37 cellular contexts compared by ENCODE assay signal in the genomic region with DNA sequence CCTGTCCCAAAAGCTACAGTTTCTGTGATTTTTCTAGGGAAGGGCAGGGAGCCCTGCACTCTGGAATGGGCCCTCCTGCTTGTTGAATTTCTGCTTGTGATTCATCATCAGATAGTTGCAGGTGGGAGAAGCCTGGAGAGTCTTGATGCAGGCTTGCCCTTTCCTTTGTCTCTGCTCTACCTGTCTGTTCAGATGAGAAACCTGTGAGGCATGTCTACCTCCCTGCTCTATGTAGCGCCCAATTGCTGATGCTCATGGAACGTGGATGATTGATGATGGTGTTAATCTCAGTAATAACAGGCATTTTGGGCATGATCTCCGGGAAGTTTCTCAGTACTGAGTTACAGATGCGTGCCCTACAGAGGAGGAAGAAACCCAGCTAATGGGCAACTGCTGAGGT. TPM values are rescaled to one million over a fixed set of nuclear protein-coding genes. Genes with fewer than 3 reads are reported as not detected.
"Had no signal": no experiment of that assay in that cellular context is flagged by ENCODE, and none has a peak within 500 bp of the region (broad histone marks: within the 10 kb centered on the region; RNA-seq: fewer than 3 reads in every experiment).

No MANE protein-coding gene starts in this region.

- DNase-seq: activated CD4-positive, alpha-beta memory T cell treated with anti-CD3 and anti-CD28 coated beads for 36 hours; activated CD4-positive, alpha-beta T cell treated with anti-CD3 and anti-CD28 coated beads for 36 hours; activated CD4-positive, alpha-beta T cell treated with anti-CD3 and anti-CD28 coated beads, Interleukin-2, amount 10 ng/mL, durations not matched to agents 7 days and 5 days; activated CD8-positive, alpha-beta memory T cell treated with anti-CD3 and anti-CD28 coated beads, Interleukin-2, amount 50 U/mL, for 4 hours; activated effector memory CD4-positive, alpha-beta T cell treated with Interleukin-2 at 50 U/mL for 16 hours; activated naive CD4-positive, alpha-beta T cell; activated naive CD4-positive, alpha-beta T cell treated with anti-CD3 and anti-CD28 coated beads, Interleukin-2, amount 50 U/mL, for 16 hours; activated naive CD8-positive, alpha-beta T cell treated with anti-CD3 and anti-CD28 coated beads for 36 hours; activated T-cell treated with anti-CD3 and anti-CD28 coated beads for 4 hours; activated T-cell treated with anti-CD3 and anti-CD28 coated beads, Interleukin-2, amount 50 U/mL, for 4 hours; amniotic stem cell; aorta; brain microvascular endothelial cell; central memory CD4-positive, alpha-beta T cell; NCI-H1092 treated with DMSO at 0.1 percent for 48 hours; NCI-H1436; NCI-H1694; NCI-H1930; NCI-H2081 treated with DMSO at 0.1 percent for 48 hours; NCI-H2171 treated with DMSO at 0.1 percent for 48 hours; NCI-H2227 treated with DMSO at 0.1 percent for 48 hours; NCI-H446; NCI-H510A treated with DMSO at 0.1 percent for 48 hours; NCI-H526 treated with DMSO at 0.1 percent for 48 hours; PC-9; SHP77; SJCRH30; T1000; WERI-Rb-1 had no signal

- FAIRE-seq: K562, RCC 7860 had no signal

- H3K27me3 Mint-ChIP-seq: activated CD4-positive, alpha-beta T cell treated with anti-CD3 and anti-CD28 coated beads, Interleukin-2, amount 10 ng/mL, durations not matched to agents 7 days and 5 days; activated naive CD8-positive, alpha-beta T cell treated with anti-CD3 and anti-CD28 coated beads for 36 hours had no signal

- H2AFZ ChIP-seq: PC-9 had no signal

- H3K27ac ChIP-seq: brain microvascular endothelial cell, PC-9, SJCRH30, SK-N-MC, WERI-Rb-1 had no signal

- H3K9me3 ChIP-seq: SJCRH30 had no signal

- H3K9me3 Mint-ChIP-seq: activated CD4-positive, alpha-beta T cell treated with anti-CD3 and anti-CD28 coated beads, Interleukin-2, amount 10 ng/mL, durations not matched to agents 7 days and 5 days; activated T-cell treated with anti-CD3 and anti-CD28 coated beads, Interleukin-2, amount 50 U/mL, for 4 hours had no signal

- H3K4me1 ChIP-seq: SJCRH30 had no signal

- H3K27me3 ChIP-seq: brain microvascular endothelial cell, SJCRH30 had no signal

- H3K36me3 ChIP-seq: brain microvascular endothelial cell, SJCRH30, WERI-Rb-1 had no signal

- ATAC-seq: activated CD4-positive, alpha-beta T cell treated with anti-CD3 and anti-CD28 coated beads for 36 hours; activated T-cell treated with anti-CD3 and anti-CD28 coated beads, Interleukin-2, amount 50 U/mL, for 4 hours; K562 had no signal

- H3K36me3 Mint-ChIP-seq: activated CD4-positive, alpha-beta memory T cell treated with anti-CD3 and anti-CD28 coated beads for 36 hours; activated naive CD8-positive, alpha-beta T cell treated with anti-CD3 and anti-CD28 coated beads for 36 hours had no signal

- H3K27ac Mint-ChIP-seq: activated CD4-positive, alpha-beta memory T cell treated with anti-CD3 and anti-CD28 coated beads for 36 hours; activated CD4-positive, alpha-beta T cell treated with anti-CD3 and anti-CD28 coated beads for 36 hours; activated CD4-positive, alpha-beta T cell treated with anti-CD3 and anti-CD28 coated beads, Interleukin-2, amount 10 ng/mL, durations not matched to agents 7 days and 5 days; activated naive CD8-positive, alpha-beta T cell treated with anti-CD3 and anti-CD28 coated beads for 36 hours had no signal

- H3K4me3 Mint-ChIP-seq: activated CD4-positive, alpha-beta memory T cell treated with anti-CD3 and anti-CD28 coated beads for 36 hours; activated CD4-positive, alpha-beta T cell treated with anti-CD3 and anti-CD28 coated beads for 36 hours; activated CD4-positive, alpha-beta T cell treated with anti-CD3 and anti-CD28 coated beads, Interleukin-2, amount 10 ng/mL, durations not matched to agents 7 days and 5 days; activated naive CD8-positive, alpha-beta T cell treated with anti-CD3 and anti-CD28 coated beads for 36 hours; activated T-cell treated with anti-CD3 and anti-CD28 coated beads, Interleukin-2, amount 50 U/mL, for 4 hours had no signal

- H3K4me2 ChIP-seq: PC-9 had no signal

- H3K4me3 ChIP-seq: K562, PC-9, SJCRH30, SK-N-MC had no signal

RNA-seq across cellular contexts. Expression of a gene that starts 10.9 kb away (rescaled TPM):
- total RNA-seq: activated CD4-positive, alpha-beta memory T cell treated with anti-CD3 and anti-CD28 coated beads for 36 hours; activated CD4-positive, alpha-beta T cell treated with anti-CD3 and anti-CD28 coated beads for 36 hours; activated CD4-positive, alpha-beta T cell treated with anti-CD3 and anti-CD28 coated beads, Interleukin-2, amount 10 ng/mL, durations not matched to agents 7 days and 5 days; activated naive CD8-positive, alpha-beta T cell treated with anti-CD3 and anti-CD28 coated beads for 36 hours; activated T-cell treated with anti-CD3 and anti-CD28 coated beads, Interleukin-2, amount 50 U/mL, for 4 hours; aorta; cerebellum; M059J; OCI-LY7; PC-9; SJCRH30; T-helper 1 cell treated with Interleukin-12 subunit alpha and Interleukin-12 subunit beta and Interleukin-4 antibody, amounts not matched to agents 30 ng/mL and 1 ng/mL, for 36 hours; T-helper 2 cell treated with Interferon-gamma antibody and Interleukin-4, amounts not matched to agents 100 ng/mL and 5 ng/mL, for 36 hours had no signal
